Comparison of ENCODE assay signal across 10 cellular contexts in the genomic region with DNA sequence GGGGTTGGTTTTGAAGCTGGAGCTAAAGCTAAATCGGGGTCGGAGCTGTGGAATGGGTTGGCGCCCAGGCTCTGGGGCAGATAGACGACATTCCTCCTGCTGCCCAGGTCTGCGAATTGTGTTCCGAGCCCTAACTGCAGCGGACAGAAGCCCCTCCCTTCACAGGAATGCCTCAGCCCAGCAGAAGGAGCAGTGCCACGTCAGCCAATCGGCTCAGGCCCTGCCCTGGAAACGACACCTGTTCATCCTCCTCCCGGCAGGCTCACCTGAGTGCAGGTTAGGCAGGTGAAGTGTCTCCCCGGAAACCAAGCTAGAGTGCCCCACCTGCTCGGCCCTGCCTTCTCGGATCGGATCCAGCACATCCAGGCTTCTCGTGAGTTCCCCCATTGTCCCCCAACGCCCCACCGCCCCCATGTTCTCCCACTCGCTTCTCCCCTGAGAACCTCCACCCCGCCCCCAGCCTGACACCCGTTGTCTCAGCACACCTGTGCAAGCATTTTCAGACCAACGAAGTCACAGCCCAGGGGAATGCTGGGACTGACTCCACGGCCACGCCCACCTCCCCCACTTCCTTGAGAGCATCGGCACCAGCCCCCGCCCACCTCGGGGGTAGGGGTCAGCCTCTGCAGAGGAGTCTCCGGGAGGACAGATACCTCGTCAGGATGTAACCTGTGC. TPM values are rescaled to one million over a fixed set of nuclear protein-coding genes. Genes with fewer than 3 reads are reported as not detected.
A peak's percentile ranks its signal among the peaks of the same experiment; 100 is the strongest.
DNase-seq lines count a peak whose midpoint lies in the region; ATAC-seq and TF ChIP-seq lines count a peak whose summit lies in the region.
"Had no signal": no experiment of that assay in that cellular context is flagged by ENCODE, and none has a peak within 500 bp of the region (broad histone marks: within the 10 kb centered on the region; RNA-seq: fewer than 3 reads in every experiment).

No MANE protein-coding gene starts in this region.

- peaks cover 20% of the 10 kb centered on the region for H3K27me3 Mint-ChIP-seq in activated naive CD8-positive, alpha-beta T cell treated with anti-CD3 and anti-CD28 coated beads, Interleukin-2, amount 10 ng/mL, durations not matched to agents 7 days and 5 days

- H3K4me3 ChIP-seq in kidney epithelial cell (ENCODE audit: low read depth, low read length), result peak overlapping the region; percentile 34
- H3K4me3 ChIP-seq in thyroid gland (replicated peaks in 1 of 3), result peak overlapping the region in 2 of 3 donors; percentile 19 to 40

- peak overlapping the region; percentile 35 for H3K4me3 Mint-ChIP-seq in activated naive CD8-positive, alpha-beta T cell treated with anti-CD3 and anti-CD28 coated beads, Interleukin-2, amount 10 ng/mL, durations not matched to agents 7 days and 5 days

- H3K36me3 ChIP-seq in kidney epithelial cell (ENCODE audit: control insufficient read depth, insufficient read depth, low read length) (no peaks in the 10 kb centered on the region), thyroid gland (peaks cover 0 to 4% of the 10 kb centered on the region in 2 donors)

- 12 to 13% methylated on average over 10 to 14 of the region's 29 CpGs for WGBS in thyroid gland, 2 donors

- H3K27me3 ChIP-seq in kidney epithelial cell (ENCODE audit: control insufficient read depth, insufficient read depth, low read length) (peaks cover 14% of the 10 kb centered on the region), thyroid gland (no peaks in the 10 kb centered on the region)

- POLR2A ChIA-PET in activated naive CD8-positive, alpha-beta T cell treated with anti-CD3 and anti-CD28 coated beads, Interleukin-2, amount 10 ng/mL, durations not matched to agents 7 days and 5 days (lab: Charles Lee), result interaction anchor here (0.6 kb wide), 1 partner anchor 597 kb away, joined by 3 read pairs; no protein-coding TSS in a partner anchor

- peak; percentile 64 for DNase-seq in activated effector memory CD4-positive, alpha-beta T cell treated with anti-CD3 and anti-CD28 coated beads, Interleukin-2, amount 50 U/mL, for 16 hours
- no peak for DNase-seq in activated effector memory CD4-positive, alpha-beta T cell treated with Interleukin-2 at 50 U/mL for 16 hours
- DNase-seq in activated naive CD8-positive, alpha-beta T cell treated with anti-CD3 and anti-CD28 coated beads, Interleukin-2, amount 10 ng/mL, durations not matched to agents 7 days and 5 days, result no peak
- DNase-seq in kidney epithelial cell (ENCODE audit: low read depth), result no peak
- DNase-seq in thyroid gland, result peak; percentile 96 to 97
- no peak for DNase-seq in NCI-H2227 (lab: John Stamatoyannopoulos, UW; ENCODE audit: unreplicated experiment)
- no peak for DNase-seq in GOT3 (lab: John Stamatoyannopoulos, UW)

- H3K27ac ChIP-seq in thyroid gland, result peak overlapping the region; percentile 88 to 96 (median 93)

- intact Hi-C loops in thyroid gland (cut with DNase I), result no loop called here

- H3K4me1 Mint-ChIP-seq in activated naive CD8-positive, alpha-beta T cell treated with anti-CD3 and anti-CD28 coated beads, Interleukin-2, amount 10 ng/mL, durations not matched to agents 7 days and 5 days, result peaks cover 23% of the 10 kb centered on the region

- no peak overlapping the region for H3K27ac Mint-ChIP-seq in activated naive CD8-positive, alpha-beta T cell treated with anti-CD3 and anti-CD28 coated beads, Interleukin-2, amount 10 ng/mL, durations not matched to agents 7 days and 5 days

- no peaks in the 10 kb centered on the region for H3K9me3 ChIP-seq in thyroid gland

- TF ChIP-seq CTCF in kidney epithelial cell (IDR thresholded peaks at IDR 0.05; ENCODE audit: insufficient read depth, low read length, poor library complexity, severe bottlenecking), result no peak
- TF ChIP-seq CTCF in thyroid gland (IDR thresholded peaks at IDR 0.05), result peak in 1 of 6 experiments; percentile 11

- peaks cover 42 to 59% of the 10 kb centered on the region in 2 donors for H3K4me1 ChIP-seq in thyroid gland

- no peak for ATAC-seq in activated naive CD8-positive, alpha-beta T cell treated with anti-CD3 and anti-CD28 coated beads, Interleukin-2, amount 10 ng/mL, durations not matched to agents 7 days and 5 days (ENCODE audit: low read depth)
- ATAC-seq in GM19328 (IDR thresholded peaks at IDR 0.05; ENCODE audit: unreplicated experiment), result no peak

- TF ChIP-seq POLR2A in thyroid gland (IDR thresholded peaks at IDR 0.05), result peak in 1 of 2 donors; percentile 95

- peaks cover 7% of the 10 kb centered on the region for H3K9me3 Mint-ChIP-seq in activated naive CD8-positive, alpha-beta T cell treated with anti-CD3 and anti-CD28 coated beads, Interleukin-2, amount 10 ng/mL, durations not matched to agents 7 days and 5 days

- H3K36me3 Mint-ChIP-seq in activated naive CD8-positive, alpha-beta T cell treated with anti-CD3 and anti-CD28 coated beads, Interleukin-2, amount 10 ng/mL, durations not matched to agents 7 days and 5 days, result peaks cover 7% of the 10 kb centered on the region

RNA-seq across cellular contexts. Expression of a gene that starts 0.8 kb away (rescaled TPM):
- not detected for total RNA-seq in activated naive CD8-positive, alpha-beta T cell treated with anti-CD3 and anti-CD28 coated beads, Interleukin-2, amount 10 ng/mL, durations not matched to agents 7 days and 5 days
- total RNA-seq in kidney epithelial cell (15.7 and 16.2 TPM in 2 replicates), thyroid gland (100 to 1,000 TPM in 2 of 4 donors, 10 to 100 TPM in 2; 50.8 to 127 (median 89.8) TPM)
- total RNA-seq: Daoy, lung microvascular endothelial cell had no signal

RNA-seq across cellular contexts. Expression of a gene that starts 14.8 kb away (rescaled TPM):
- total RNA-seq in activated naive CD8-positive, alpha-beta T cell treated with anti-CD3 and anti-CD28 coated beads, Interleukin-2, amount 10 ng/mL, durations not matched to agents 7 days and 5 days, result not detected
- total RNA-seq in kidney epithelial cell (4.8 and 6.6 TPM in 2 replicates), thyroid gland (10 to 100 TPM; 22.7 to 49.7 (median 36.3) TPM)
- total RNA-seq: Daoy, lung microvascular endothelial cell had no signal

RNA-seq across cellular contexts. Expression of a gene that starts 30.2 kb away (rescaled TPM):
- under 1 TPM; 0.23 to 0.75 TPM for total RNA-seq in activated naive CD8-positive, alpha-beta T cell treated with anti-CD3 and anti-CD28 coated beads, Interleukin-2, amount 10 ng/mL, durations not matched to agents 7 days and 5 days
- 6.5 and 7.1 TPM in 2 replicates for total RNA-seq in kidney epithelial cell
- 10 to 100 TPM; 30.6 to 65.1 (median 47.7) TPM for total RNA-seq in thyroid gland

Comparison
In these comparisons a context has a peak if more than half of its experiments do, and no peak if none do; other contexts are left out.
1. DNase-seq: peak in activated effector memory CD4-positive, alpha-beta T cell treated with anti-CD3 and anti-CD28 coated beads, Interleukin-2, amount 50 U/mL, for 16 hours (single experiment) and thyroid gland (2 of 2); none in activated effector memory CD4-positive, alpha-beta T cell treated with Interleukin-2 at 50 U/mL for 16 hours (single experiment), activated naive CD8-positive, alpha-beta T cell treated with anti-CD3 and anti-CD28 coated beads, Interleukin-2, amount 10 ng/mL, durations not matched to agents 7 days and 5 days (single experiment), kidney epithelial cell (single experiment), NCI-H2227 (single experiment) and GOT3 (single experiment).
2. RNA of a gene that starts 0.8 kb away (total RNA-seq): 50.8 to 127 TPM in thyroid gland and 15.7 to 16.2 TPM in kidney epithelial cell; not detected in activated naive CD8-positive, alpha-beta T cell treated with anti-CD3 and anti-CD28 coated beads, Interleukin-2, amount 10 ng/mL, durations not matched to agents 7 days and 5 days; every median in the first group is over 10 times any median in the second.